Comparison of ENCODE assay signal across 10 cellular contexts in the genomic region with DNA sequence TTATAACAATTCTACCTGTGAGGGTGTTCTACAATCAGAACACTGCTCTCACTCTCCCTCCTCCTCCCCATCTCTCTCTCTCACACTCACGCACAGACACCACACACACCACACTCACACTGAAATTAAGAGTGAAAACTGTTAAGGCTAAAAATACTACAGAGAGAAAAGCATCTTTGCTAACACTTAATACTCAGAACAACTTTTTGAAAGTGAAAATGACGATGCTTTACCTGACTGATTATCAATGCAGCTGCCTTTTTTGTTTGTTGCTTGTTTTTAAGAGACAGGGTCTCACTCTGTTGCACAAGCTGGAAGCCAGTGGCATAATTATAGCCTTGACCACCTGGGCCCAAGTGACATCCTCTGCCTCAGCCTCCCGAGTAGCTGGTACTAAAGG.
DNase-seq lines count a peak whose midpoint lies in the region; ATAC-seq lines count a peak whose summit lies in the region.
"Had no signal": no experiment of that assay in that cellular context is flagged by ENCODE, and none has a peak within 500 bp of the region (broad histone marks: within the 10 kb centered on the region; RNA-seq: fewer than 3 reads in every experiment).

No MANE protein-coding gene starts in this region.

- H3K4me1 ChIP-seq in skeletal muscle satellite cell (ENCODE audit: control insufficient read depth, insufficient read depth, low read length) = peaks cover 77% of the 10 kb centered on the region

- peak overlapping the region; percentile 59 for H3K9ac ChIP-seq in skeletal muscle satellite cell (ENCODE audit: low read depth, low read length)

- no peak overlapping the region for H3K4me2 ChIP-seq in skeletal muscle satellite cell (ENCODE audit: low read length)

- intact Hi-C loops in left ventricle myocardium superior (cut with micrococcal nuclease) = no loop called here

- peak; percentile 55 for ATAC-seq in GM19035 (IDR thresholded peaks at IDR 0.05; ENCODE audit: unreplicated experiment)
- ATAC-seq in HG02610 (IDR thresholded peaks at IDR 0.05; ENCODE audit: unreplicated experiment) = peak; percentile 67
- ATAC-seq in HG03558 (IDR thresholded peaks at IDR 0.05; ENCODE audit: extremely low read depth, unreplicated experiment) = peak; percentile 56
- no peak for ATAC-seq in left ventricle myocardium superior

- no peak overlapping the region for H3K4me3 ChIP-seq in skeletal muscle satellite cell (ENCODE audit: low read length)
- H3K4me3 ChIP-seq: skin epidermis, suprapubic skin had no signal

- no peaks in the 10 kb centered on the region for H3K27me3 ChIP-seq in skeletal muscle satellite cell (ENCODE audit: control insufficient read depth, insufficient read depth, low read length)
- H3K27me3 ChIP-seq: suprapubic skin had no signal

- no peaks in the 10 kb centered on the region for H3K9me3 ChIP-seq in skeletal muscle satellite cell (replicated peaks; ENCODE audit: low read length)
- H3K9me3 ChIP-seq: suprapubic skin had no signal

- H3K36me3 ChIP-seq in skeletal muscle satellite cell (ENCODE audit: insufficient read depth, low read length) = peaks cover 4% of the 10 kb centered on the region
- H3K36me3 ChIP-seq: suprapubic skin had no signal

- DNase-seq in middle frontal gyrus (ENCODE audit: extremely low spot score, low spot score) (no peak), left ventricle myocardium superior (no peak)
- DNase-seq in stimulated activated CD4-positive, alpha-beta T cell treated with anti-CD3 and anti-CD28 coated beads, Interleukin-4, amount 100 ng/mL, for 1 hour = no peak
- DNase-seq: activated T-cell treated with anti-CD3 and anti-CD28 coated beads, Interleukin-2, amount 50 U/mL, for 24 hours had no signal
